10 cellular contexts compared by ENCODE assay signal in the genomic region with DNA sequence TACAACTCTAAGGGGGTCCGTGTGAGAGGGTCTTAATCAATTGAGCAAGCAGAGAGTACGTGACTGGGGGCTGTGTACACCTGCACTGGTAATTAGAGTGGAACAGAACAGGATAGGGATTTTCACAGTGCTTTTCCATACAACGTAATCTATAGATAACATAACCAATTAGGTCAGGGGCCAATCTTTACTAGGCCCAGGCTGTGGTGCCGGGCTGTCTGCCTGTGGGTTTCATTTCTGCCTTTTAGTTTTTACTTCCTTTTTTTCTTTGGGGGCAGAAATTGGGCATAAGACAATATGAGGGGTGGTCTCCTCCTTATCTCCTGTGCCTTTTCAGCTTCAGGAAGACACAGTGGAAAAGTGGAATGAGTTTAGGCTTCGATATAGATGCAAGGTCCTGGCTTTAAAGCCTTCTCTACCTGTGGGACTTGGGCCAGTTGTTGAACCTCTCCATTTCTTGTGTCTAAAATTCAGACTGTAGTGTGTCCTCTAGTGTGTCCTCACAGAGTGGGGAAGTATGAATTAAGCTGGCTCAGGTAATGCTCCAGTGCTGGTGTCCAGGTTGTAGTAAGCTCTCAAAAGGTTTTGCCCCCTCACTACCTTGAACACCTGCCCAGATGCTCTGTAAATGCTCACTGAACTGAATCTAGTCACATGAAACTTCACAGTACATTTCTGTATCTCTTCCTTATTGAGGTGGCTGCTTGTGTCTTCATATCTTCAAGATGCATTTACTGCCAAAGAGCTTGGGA.
DNase-seq lines count a peak whose midpoint lies in the region; ATAC-seq and TF ChIP-seq lines count a peak whose summit lies in the region.
"Had no signal": no experiment of that assay in that cellular context is flagged by ENCODE, and none has a peak within 500 bp of the region (broad histone marks: within the 10 kb centered on the region; RNA-seq: fewer than 3 reads in every experiment).

No MANE protein-coding gene starts in this region.

- POLR2A ChIA-PET in activated B cell treated with CpG ODN at 0.5 μM for 24 hours (lab: Charles Lee) = interaction anchor here (0.8 to 2.9 kb wide), 7 partner anchors 38 to 596 kb away, joined by 3 to 20 read pairs (median 4); a partner anchor contains a TSS

- DNase-seq in activated B cell treated with CpG ODN at 0.5 μM for 24 hours (peak; percentile 36), ecto neural progenitor cell (ENCODE audit: low spot score) (no peak), NCI-H1417 treated with DMSO at 0.1 percent for 48 hours (lab: John Stamatoyannopoulos, UW) (no peak), colonic mucosa (no peak)
- no peak for DNase-seq in activated CD4-positive, alpha-beta T cell treated with anti-CD3 and anti-CD28 coated beads, Interleukin-2, amount 50 U/mL, for 1 hour
- DNase-seq: SHP77 had no signal

- no peaks in the 10 kb centered on the region for H3K9me3 ChIP-seq in colonic mucosa

- CTCF ChIA-PET in activated B cell treated with CpG ODN at 0.5 μM for 24 hours (lab: Charles Lee) = interaction anchor here (1.5 kb wide), 1 partner anchor 38 kb away, joined by 5 read pairs; no protein-coding TSS in a partner anchor

- no peaks in the 10 kb centered on the region for H3K9me3 Mint-ChIP-seq in activated B cell treated with CpG ODN at 0.5 μM for 24 hours

- peak overlapping the region; percentile 62 for H3K4me3 Mint-ChIP-seq in activated B cell treated with CpG ODN at 0.5 μM for 24 hours

- no peaks in the 10 kb centered on the region for H3K27me3 Mint-ChIP-seq in activated B cell treated with CpG ODN at 0.5 μM for 24 hours

- ATAC-seq in GM18517 (IDR thresholded peaks at IDR 0.05; ENCODE audit: unreplicated experiment) (peak; percentile 42), GM21576 (IDR thresholded peaks at IDR 0.05; ENCODE audit: unreplicated experiment) (peak; percentile 55), HG03432 (IDR thresholded peaks at IDR 0.05; ENCODE audit: unreplicated experiment) (peak; percentile 56), activated B cell treated with CpG ODN at 0.5 μM for 24 hours (ENCODE audit: low read depth) (peak; percentile 61)

- H3K4me3 ChIP-seq in colonic mucosa = no peak overlapping the region

- no peaks in the 10 kb centered on the region for H3K27me3 ChIP-seq in colonic mucosa

- no peak for TF ChIP-seq CTCF in activated B cell treated with CpG ODN at 0.5 μM for 24 hours (IDR thresholded peaks at IDR 0.05)
- TF ChIP-seq CTCF in colonic mucosa (IDR thresholded peaks at IDR 0.05) = no peak

- H3K4me1 Mint-ChIP-seq in activated B cell treated with CpG ODN at 0.5 μM for 24 hours = peaks cover 3% of the 10 kb centered on the region

- no peaks in the 10 kb centered on the region for H3K36me3 ChIP-seq in colonic mucosa

- no peak overlapping the region for H3K27ac Mint-ChIP-seq in activated B cell treated with CpG ODN at 0.5 μM for 24 hours
- H3K27ac Mint-ChIP-seq: progenitor cell of endocrine pancreas had no signal

- H3K27ac ChIP-seq in colonic mucosa = no peak overlapping the region

- H3K36me3 Mint-ChIP-seq in activated B cell treated with CpG ODN at 0.5 μM for 24 hours (ENCODE audit: low read depth) = no peaks in the 10 kb centered on the region

- H3K9ac ChIP-seq in colonic mucosa (ENCODE audit: low read depth in 2 of 2, low read length in 2 of 2) = no peak overlapping the region

- intact Hi-C loops in activated B cell treated with CpG ODN at 0.5 μM for 24 hours (cut with micrococcal nuclease) (loop anchor here (1.0 to 10.0 kb wide), 11 partner anchors 33 to 596 kb away; no protein-coding TSS in a partner anchor), colonic mucosa (cut with DNase I) (no loop called here)

- no peaks in the 10 kb centered on the region for H3K4me1 ChIP-seq in colonic mucosa
